ENCODE assay signal across 1 cellular context in the genomic region with DNA sequence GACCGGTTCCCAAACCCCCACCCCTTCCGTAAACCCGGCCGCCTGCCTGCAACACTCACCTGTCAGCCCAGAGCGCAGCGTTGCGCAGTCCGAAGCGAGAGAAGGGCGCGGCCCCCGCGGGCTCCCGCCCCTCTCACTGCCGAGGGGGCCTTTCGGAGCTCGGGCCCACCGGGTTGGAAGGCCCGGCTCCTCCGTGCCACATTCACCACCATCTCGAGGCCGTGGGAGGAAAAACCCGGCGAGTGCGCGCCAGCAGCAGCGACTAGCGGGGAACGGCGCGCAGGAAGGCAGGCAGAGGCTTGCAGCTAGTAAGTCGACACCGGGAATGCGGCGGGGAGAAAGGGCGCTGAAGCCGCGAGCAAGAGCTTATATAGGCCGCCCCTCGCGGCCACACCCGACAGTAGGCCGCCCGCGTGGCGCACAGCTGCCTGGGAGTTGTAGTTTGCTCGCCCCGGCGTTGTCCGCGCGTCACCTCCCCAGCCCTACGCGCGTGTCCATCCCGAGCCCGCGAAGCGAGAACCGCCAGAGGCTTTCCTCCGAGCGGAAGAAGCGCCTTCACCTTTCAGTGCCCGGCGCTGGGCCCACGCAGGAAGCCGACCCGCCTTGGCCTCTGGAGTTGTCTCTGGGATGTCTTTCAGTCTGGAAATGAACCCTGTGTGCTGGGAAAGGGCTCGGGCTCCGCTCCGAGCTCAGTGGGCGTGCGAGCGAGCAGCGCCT.
A peak's percentile ranks its signal among the peaks of the same experiment; 100 is the strongest.
TF ChIP-seq lines count a peak whose summit lies in the region.

No MANE protein-coding gene starts in this region.

TF ChIP-seq in HepG2, 621 proteins besides CTCF, POLR2A, EP300 and RAD21 (continued from another document and continues in another):
- TF ChIP-seq, protein P1, sequence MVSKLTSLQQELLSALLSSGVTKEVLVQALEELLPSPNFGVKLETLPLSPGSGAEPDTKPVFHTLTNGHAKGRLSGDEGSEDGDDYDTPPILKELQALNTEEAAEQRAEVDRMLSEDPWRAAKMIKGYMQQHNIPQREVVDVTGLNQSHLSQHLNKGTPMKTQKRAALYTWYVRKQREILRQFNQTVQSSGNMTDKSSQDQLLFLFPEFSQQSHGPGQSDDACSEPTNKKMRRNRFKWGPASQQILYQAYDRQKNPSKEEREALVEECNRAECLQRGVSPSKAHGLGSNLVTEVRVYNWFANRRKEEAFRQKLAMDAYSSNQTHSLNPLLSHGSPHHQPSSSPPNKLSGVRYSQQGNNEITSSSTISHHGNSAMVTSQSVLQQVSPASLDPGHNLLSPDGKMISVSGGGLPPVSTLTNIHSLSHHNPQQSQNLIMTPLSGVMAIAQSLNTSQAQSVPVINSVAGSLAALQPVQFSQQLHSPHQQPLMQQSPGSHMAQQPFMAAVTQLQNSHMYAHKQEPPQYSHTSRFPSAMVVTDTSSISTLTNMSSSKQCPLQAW (CRISPR knock-in tag; IDR thresholded peaks at IDR 0.05) = 0 out of 2 replicates have a peak, but pooled peaks have one; percentile 47
- TF ChIP-seq EEA1 (CRISPR knock-in tag; IDR thresholded peaks at IDR 0.05; ENCODE audit: borderline replicate concordance) = peak; percentile 87; the same call in 1 of the 2 replicates
- TF ChIP-seq THYN1 (CRISPR knock-in tag; IDR thresholded peaks at IDR 0.05; ENCODE audit: borderline replicate concordance, low read depth) = no peak
- no peak; the same call in 1 of the 2 replicates for TF ChIP-seq ZZZ3 (CRISPR knock-in tag; IDR thresholded peaks at IDR 0.05; ENCODE audit: borderline replicate concordance)
- 0 out of 2 replicates have a peak, but pooled peaks have one; percentile 43 for TF ChIP-seq ARHGAP35 (CRISPR knock-in tag; IDR thresholded peaks at IDR 0.05; ENCODE audit: borderline replicate concordance)
- no peak for TF ChIP-seq ZNF781 (CRISPR knock-in tag; IDR thresholded peaks at IDR 0.05; ENCODE audit: borderline replicate concordance, not compliant biosample characterization)
- TF ChIP-seq TMF1 (CRISPR knock-in tag; IDR thresholded peaks at IDR 0.05; ENCODE audit: low read depth) = peak; percentile 91; the same call in 1 of the 2 replicates
- TF ChIP-seq, protein P2, sequence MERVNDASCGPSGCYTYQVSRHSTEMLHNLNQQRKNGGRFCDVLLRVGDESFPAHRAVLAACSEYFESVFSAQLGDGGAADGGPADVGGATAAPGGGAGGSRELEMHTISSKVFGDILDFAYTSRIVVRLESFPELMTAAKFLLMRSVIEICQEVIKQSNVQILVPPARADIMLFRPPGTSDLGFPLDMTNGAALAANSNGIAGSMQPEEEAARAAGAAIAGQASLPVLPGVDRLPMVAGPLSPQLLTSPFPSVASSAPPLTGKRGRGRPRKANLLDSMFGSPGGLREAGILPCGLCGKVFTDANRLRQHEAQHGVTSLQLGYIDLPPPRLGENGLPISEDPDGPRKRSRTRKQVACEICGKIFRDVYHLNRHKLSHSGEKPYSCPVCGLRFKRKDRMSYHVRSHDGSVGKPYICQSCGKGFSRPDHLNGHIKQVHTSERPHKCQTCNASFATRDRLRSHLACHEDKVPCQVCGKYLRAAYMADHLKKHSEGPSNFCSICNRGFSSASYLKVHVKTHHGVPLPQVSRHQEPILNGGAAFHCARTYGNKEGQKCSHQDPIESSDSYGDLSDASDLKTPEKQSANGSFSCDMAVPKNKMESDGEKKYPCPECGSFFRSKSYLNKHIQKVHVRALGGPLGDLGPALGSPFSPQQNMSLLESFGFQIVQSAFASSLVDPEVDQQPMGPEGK (CRISPR knock-in tag; IDR thresholded peaks at IDR 0.05) = peak; percentile 60
- peak; percentile 64 for TF ChIP-seq RARA (CRISPR knock-in tag; IDR thresholded peaks at IDR 0.05)
- TF ChIP-seq HNRNPUL1 (IDR thresholded peaks at IDR 0.05; ENCODE audit: low read depth, low read length) = peak; percentile 71; the same call in 1 of the 2 replicates
- peak; percentile 77 for TF ChIP-seq GATAD1 (CRISPR knock-in tag; IDR thresholded peaks at IDR 0.05)
- TF ChIP-seq SALL1 (CRISPR knock-in tag; IDR thresholded peaks at IDR 0.05) = peak; percentile 92
- TF ChIP-seq, protein P3, sequence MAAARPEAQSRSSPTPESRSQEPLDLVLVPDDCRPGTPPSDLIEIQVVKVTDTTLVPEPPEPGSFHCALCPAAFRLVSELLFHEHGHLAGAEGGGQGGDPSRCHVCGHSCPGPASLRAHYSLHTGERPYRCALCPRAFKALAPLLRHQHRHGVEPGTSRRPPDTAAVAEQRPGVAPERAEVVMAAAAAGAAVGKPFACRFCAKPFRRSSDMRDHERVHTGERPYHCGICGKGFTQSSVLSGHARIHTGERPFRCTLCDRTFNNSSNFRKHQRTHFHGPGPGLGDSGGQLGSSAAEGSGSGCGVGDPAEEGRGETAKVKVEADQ (CRISPR knock-in tag; IDR thresholded peaks at IDR 0.05; ENCODE audit: borderline replicate concordance) = peak; percentile 96
- no peak for TF ChIP-seq SP1 (IDR thresholded peaks at IDR 0.05)
- peak; percentile 64; the same call in 1 of the 2 replicates for TF ChIP-seq SP1 (CRISPR knock-in tag; IDR thresholded peaks at IDR 0.05)
- TF ChIP-seq, protein P4, sequence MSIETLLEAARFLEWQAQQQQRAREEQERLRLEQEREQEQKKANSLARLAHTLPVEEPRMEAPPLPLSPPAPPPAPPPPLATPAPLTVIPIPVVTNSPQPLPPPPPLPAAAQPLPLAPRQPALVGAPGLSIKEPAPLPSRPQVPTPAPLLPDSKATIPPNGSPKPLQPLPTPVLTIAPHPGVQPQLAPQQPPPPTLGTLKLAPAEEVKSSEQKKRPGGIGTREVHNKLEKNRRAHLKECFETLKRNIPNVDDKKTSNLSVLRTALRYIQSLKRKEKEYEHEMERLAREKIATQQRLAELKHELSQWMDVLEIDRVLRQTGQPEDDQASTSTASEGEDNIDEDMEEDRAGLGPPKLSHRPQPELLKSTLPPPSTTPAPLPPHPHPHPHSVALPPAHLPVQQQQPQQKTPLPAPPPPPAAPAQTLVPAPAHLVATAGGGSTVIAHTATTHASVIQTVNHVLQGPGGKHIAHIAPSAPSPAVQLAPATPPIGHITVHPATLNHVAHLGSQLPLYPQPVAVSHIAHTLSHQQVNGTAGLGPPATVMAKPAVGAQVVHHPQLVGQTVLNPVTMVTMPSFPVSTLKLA (IDR thresholded peaks at IDR 0.05) = peak; percentile 57
- peak; percentile 42; the same call in 1 of the 2 replicates for TF ChIP-seq ZNF670 (CRISPR knock-in tag; IDR thresholded peaks at IDR 0.05; ENCODE audit: borderline replicate concordance)
- TF ChIP-seq ZNF768 (CRISPR knock-in tag; IDR thresholded peaks at IDR 0.05) = peak; percentile 85
- peak; percentile 86 for TF ChIP-seq MED1 (CRISPR knock-in tag; IDR thresholded peaks at IDR 0.05)
- peak; percentile 92 for TF ChIP-seq ZNF253 (CRISPR knock-in tag; IDR thresholded peaks at IDR 0.05; ENCODE audit: borderline replicate concordance)
- TF ChIP-seq TOE1 (CRISPR knock-in tag; IDR thresholded peaks at IDR 0.05) = peak; percentile 53; the same call in 1 of the 2 replicates
- TF ChIP-seq, protein P5, sequence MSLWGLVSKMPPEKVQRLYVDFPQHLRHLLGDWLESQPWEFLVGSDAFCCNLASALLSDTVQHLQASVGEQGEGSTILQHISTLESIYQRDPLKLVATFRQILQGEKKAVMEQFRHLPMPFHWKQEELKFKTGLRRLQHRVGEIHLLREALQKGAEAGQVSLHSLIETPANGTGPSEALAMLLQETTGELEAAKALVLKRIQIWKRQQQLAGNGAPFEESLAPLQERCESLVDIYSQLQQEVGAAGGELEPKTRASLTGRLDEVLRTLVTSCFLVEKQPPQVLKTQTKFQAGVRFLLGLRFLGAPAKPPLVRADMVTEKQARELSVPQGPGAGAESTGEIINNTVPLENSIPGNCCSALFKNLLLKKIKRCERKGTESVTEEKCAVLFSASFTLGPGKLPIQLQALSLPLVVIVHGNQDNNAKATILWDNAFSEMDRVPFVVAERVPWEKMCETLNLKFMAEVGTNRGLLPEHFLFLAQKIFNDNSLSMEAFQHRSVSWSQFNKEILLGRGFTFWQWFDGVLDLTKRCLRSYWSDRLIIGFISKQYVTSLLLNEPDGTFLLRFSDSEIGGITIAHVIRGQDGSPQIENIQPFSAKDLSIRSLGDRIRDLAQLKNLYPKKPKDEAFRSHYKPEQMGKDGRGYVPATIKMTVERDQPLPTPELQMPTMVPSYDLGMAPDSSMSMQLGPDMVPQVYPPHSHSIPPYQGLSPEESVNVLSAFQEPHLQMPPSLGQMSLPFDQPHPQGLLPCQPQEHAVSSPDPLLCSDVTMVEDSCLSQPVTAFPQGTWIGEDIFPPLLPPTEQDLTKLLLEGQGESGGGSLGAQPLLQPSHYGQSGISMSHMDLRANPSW (CRISPR knock-in tag; IDR thresholded peaks at IDR 0.05; ENCODE audit: borderline replicate concordance) = peak; percentile 82; the same call in 1 of the 2 replicates
- TF ChIP-seq, protein P6, sequence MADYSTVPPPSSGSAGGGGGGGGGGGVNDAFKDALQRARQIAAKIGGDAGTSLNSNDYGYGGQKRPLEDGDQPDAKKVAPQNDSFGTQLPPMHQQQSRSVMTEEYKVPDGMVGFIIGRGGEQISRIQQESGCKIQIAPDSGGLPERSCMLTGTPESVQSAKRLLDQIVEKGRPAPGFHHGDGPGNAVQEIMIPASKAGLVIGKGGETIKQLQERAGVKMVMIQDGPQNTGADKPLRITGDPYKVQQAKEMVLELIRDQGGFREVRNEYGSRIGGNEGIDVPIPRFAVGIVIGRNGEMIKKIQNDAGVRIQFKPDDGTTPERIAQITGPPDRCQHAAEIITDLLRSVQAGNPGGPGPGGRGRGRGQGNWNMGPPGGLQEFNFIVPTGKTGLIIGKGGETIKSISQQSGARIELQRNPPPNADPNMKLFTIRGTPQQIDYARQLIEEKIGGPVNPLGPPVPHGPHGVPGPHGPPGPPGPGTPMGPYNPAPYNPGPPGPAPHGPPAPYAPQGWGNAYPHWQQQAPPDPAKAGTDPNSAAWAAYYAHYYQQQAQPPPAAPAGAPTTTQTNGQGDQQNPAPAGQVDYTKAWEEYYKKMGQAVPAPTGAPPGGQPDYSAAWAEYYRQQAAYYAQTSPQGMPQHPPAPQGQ (CRISPR knock-in tag; IDR thresholded peaks at IDR 0.05; ENCODE audit: borderline replicate concordance) = no peak
- TF ChIP-seq ZFP90 (CRISPR knock-in tag; IDR thresholded peaks at IDR 0.05; ENCODE audit: borderline replicate concordance) = peak; percentile 88
- TF ChIP-seq FOXC1 (CRISPR knock-in tag; IDR thresholded peaks at IDR 0.05; ENCODE audit: borderline replicate concordance) = peak; percentile 93; the same call in 1 of the 2 replicates
- peak; percentile 92 for TF ChIP-seq ZNF709 (CRISPR knock-in tag; IDR thresholded peaks at IDR 0.05)
- 0 out of 2 replicates have a peak, but pooled peaks have one; percentile 67 for TF ChIP-seq ISX (CRISPR knock-in tag; conservative IDR thresholded peaks at IDR 0.05)
- TF ChIP-seq TCF12 (IDR thresholded peaks at IDR 0.05) = no peak
- peak; percentile 60; the same call in 1 of the 2 replicates for TF ChIP-seq TCF12 (CRISPR knock-in tag; IDR thresholded peaks at IDR 0.05)
- 0 out of 2 replicates have a peak, but pooled peaks have one; percentile 26 for TF ChIP-seq ZNF549 (CRISPR knock-in tag; IDR thresholded peaks at IDR 0.05)
- peak; percentile 19; the same call in 1 of the 2 replicates for TF ChIP-seq NFATC3 (CRISPR knock-in tag; IDR thresholded peaks at IDR 0.05)
- TF ChIP-seq ZKSCAN1 (IDR thresholded peaks at IDR 0.05; ENCODE audit: low read length) = no peak
- peak; percentile 83 for TF ChIP-seq ATF7-NPFF (CRISPR knock-in tag; IDR thresholded peaks at IDR 0.05; ENCODE audit: low read depth)
- TF ChIP-seq CHD4 (IDR thresholded peaks at IDR 0.05; ENCODE audit: borderline replicate concordance, low read length) = no peak
- TF ChIP-seq MIER3 (CRISPR knock-in tag; IDR thresholded peaks at IDR 0.05; ENCODE audit: borderline replicate concordance) = peak; percentile 90; the same call in 1 of the 2 replicates
- no peak for TF ChIP-seq ZMYM3 (CRISPR knock-in tag; IDR thresholded peaks at IDR 0.05)
- TF ChIP-seq, protein P7, sequence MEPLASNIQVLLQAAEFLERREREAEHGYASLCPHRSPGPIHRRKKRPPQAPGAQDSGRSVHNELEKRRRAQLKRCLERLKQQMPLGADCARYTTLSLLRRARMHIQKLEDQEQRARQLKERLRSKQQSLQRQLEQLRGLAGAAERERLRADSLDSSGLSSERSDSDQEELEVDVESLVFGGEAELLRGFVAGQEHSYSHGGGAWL (CRISPR knock-in tag; IDR thresholded peaks at IDR 0.05) = peak; percentile 86; the same call in 1 of the 2 replicates
- TF ChIP-seq, protein P8, sequence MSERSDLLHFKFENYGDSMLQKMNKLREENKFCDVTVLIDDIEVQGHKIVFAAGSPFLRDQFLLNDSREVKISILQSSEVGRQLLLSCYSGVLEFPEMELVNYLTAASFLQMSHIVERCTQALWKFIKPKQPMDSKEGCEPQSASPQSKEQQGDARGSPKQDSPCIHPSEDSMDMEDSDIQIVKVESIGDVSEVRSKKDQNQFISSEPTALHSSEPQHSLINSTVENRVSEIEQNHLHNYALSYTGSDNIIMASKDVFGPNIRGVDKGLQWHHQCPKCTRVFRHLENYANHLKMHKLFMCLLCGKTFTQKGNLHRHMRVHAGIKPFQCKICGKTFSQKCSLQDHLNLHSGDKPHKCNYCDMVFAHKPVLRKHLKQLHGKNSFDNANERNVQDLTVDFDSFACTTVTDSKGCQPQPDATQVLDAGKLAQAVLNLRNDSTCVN (CRISPR knock-in tag; IDR thresholded peaks at IDR 0.05; ENCODE audit: borderline replicate concordance) = peak; percentile 11; the same call in 1 of the 2 replicates
- TF ChIP-seq SMAD9 (CRISPR knock-in tag; IDR thresholded peaks at IDR 0.05) = 0 out of 2 replicates have a peak, but pooled peaks have one; percentile 19
- peak; percentile 87; the same call in 1 of the 2 replicates for TF ChIP-seq ARID2 (CRISPR knock-in tag; IDR thresholded peaks at IDR 0.05; ENCODE audit: borderline replicate concordance)
- peak; percentile 37; the same call in 1 of the 2 replicates for TF ChIP-seq TBX3 (IDR thresholded peaks at IDR 0.05; ENCODE audit: borderline replicate concordance)
- TF ChIP-seq CEBPB (IDR thresholded peaks at IDR 0.05; ENCODE audit: borderline replicate concordance, low read depth, low read length) = no peak
- TF ChIP-seq, protein P9, sequence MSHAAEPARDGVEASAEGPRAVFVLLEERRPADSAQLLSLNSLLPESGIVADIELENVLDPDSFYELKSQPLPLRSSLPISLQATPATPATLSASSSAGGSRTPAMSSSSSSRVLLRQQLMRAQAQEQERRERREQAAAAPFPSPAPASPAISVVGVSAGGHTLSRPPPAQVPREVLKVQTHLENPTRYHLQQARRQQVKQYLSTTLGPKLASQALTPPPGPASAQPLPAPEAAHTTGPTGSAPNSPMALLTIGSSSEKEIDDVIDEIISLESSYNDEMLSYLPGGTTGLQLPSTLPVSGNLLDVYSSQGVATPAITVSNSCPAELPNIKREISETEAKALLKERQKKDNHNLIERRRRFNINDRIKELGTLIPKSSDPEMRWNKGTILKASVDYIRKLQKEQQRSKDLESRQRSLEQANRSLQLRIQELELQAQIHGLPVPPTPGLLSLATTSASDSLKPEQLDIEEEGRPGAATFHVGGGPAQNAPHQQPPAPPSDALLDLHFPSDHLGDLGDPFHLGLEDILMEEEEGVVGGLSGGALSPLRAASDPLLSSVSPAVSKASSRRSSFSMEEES (CRISPR knock-in tag; IDR thresholded peaks at IDR 0.05) = peak; percentile 38; the same call in 1 of the 2 replicates
- TF ChIP-seq, protein P10, sequence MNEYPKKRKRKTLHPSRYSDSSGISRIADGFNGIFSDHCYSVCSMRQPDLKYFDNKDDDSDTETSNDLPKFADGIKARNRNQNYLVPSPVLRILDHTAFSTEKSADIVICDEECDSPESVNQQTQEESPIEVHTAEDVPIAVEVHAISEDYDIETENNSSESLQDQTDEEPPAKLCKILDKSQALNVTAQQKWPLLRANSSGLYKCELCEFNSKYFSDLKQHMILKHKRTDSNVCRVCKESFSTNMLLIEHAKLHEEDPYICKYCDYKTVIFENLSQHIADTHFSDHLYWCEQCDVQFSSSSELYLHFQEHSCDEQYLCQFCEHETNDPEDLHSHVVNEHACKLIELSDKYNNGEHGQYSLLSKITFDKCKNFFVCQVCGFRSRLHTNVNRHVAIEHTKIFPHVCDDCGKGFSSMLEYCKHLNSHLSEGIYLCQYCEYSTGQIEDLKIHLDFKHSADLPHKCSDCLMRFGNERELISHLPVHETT (CRISPR knock-in tag; conservative IDR thresholded peaks at IDR 0.05) = no peak; the same call in 1 of the 2 replicates
- TF ChIP-seq ZNF550 (CRISPR knock-in tag; IDR thresholded peaks at IDR 0.05; ENCODE audit: borderline replicate concordance) = no peak
